In genomic region chr17:28317965-28318758, GRCh38 we compare ENCODE assay signal across 1 cellular context.
TF ChIP-seq lines count a peak whose summit lies in the region.

No MANE protein-coding gene starts in this region.

TF ChIP-seq in SK-N-SH, 30 proteins besides CTCF, POLR2A, EP300 and RAD21 (continued from another document):
- no peak for TF ChIP-seq USF1 (IDR thresholded peaks at IDR 0.05; ENCODE audit: borderline replicate concordance, low read depth)
- no peak for TF ChIP-seq MAX (IDR thresholded peaks at IDR 0.05; ENCODE audit: low read depth)
- TF ChIP-seq CHD2 (IDR thresholded peaks at IDR 0.05; ENCODE audit: low read length, partially characterized antibody) = no peak
- no peak for TF ChIP-seq PBX3 (IDR thresholded peaks at IDR 0.05)
- no peak for TF ChIP-seq GATA2 (CRISPR knock-in tag; IDR thresholded peaks at IDR 0.05)
- TF ChIP-seq SMC3 (IDR thresholded peaks at IDR 0.05; ENCODE audit: low read depth, low read length) = no peak
